Comparison of ENCODE assay signal across 14 cellular contexts in the genomic region with DNA sequence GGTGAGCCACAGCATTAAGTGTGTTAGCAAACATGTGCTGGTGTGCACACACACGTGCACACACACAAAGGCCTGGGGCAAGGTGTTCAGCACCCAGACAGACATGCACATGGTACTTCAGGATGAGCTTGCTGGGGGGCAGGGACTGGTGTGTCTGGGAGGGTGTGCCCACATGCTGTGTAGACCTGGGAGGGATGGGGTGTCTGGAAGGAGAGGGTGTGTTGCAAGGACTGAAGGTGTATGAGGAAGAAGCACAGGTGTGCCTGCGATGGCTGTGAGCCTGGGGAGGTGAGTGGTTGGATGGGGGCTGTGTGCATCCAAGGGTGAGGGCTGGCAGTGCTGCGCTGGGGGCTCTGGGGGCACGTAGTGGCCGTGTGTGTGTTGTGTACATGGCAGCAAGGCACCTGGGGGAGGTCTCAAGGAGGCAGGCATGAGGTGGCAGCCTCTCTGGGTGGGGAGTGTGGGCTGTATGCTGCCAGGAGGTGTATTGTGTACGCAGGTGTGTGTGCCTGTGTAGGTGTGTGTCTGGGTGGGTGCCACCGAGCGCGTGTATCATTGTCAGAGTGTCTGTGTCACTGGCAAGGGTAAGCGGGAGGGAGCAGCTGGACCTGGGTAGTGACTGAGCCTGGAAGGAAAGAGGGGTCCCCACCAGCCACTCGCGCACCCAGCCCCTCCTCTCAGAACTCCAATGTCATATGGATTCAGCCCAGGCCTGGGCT.
"Had no signal": no experiment of that assay in that cellular context is flagged by ENCODE, and none has a peak within 500 bp of the region (broad histone marks: within the 10 kb centered on the region; RNA-seq: fewer than 3 reads in every experiment).

No MANE protein-coding gene starts in this region.

- H3K36me3 Mint-ChIP-seq: activated naive CD4-positive, alpha-beta T cell treated with anti-CD3 and anti-CD28 coated beads, Interleukin-2, amount 50 U/mL, for 72 hours; memory B cell; natural killer cell treated with Interleukin-12 subunit alpha and Interleukin-12 subunit beta and Interleukin-15 and Interleukin-18, amount 100 ng/mL, for 72 hours had no signal

- H3K9me3 Mint-ChIP-seq: activated CD4-positive, alpha-beta T cell treated with anti-CD3 and anti-CD28 coated beads, Interleukin-2, amount 10 ng/mL, durations not matched to agents 24 days and 14 days; activated naive CD4-positive, alpha-beta T cell treated with anti-CD3 and anti-CD28 coated beads, Interleukin-2, amount 50 U/mL, for 72 hours; memory B cell; natural killer cell treated with Interleukin-12 subunit alpha and Interleukin-12 subunit beta and Interleukin-15 and Interleukin-18, amount 100 ng/mL, for 72 hours had no signal

- H3K79me2 ChIP-seq: parathyroid adenoma had no signal

- ATAC-seq: activated naive CD4-positive, alpha-beta T cell treated with anti-CD3 and anti-CD28 coated beads, Interleukin-2, amount 50 U/mL, for 72 hours; heart right ventricle; left lung; natural killer cell treated with Interleukin-12 subunit alpha and Interleukin-12 subunit beta and Interleukin-15 and Interleukin-18, amount 100 ng/mL, for 72 hours had no signal

- H3K4me3 Mint-ChIP-seq: activated CD4-positive, alpha-beta T cell treated with anti-CD3 and anti-CD28 coated beads, Interleukin-2, amount 10 ng/mL, durations not matched to agents 24 days and 14 days; memory B cell; natural killer cell treated with Interleukin-12 subunit alpha and Interleukin-12 subunit beta and Interleukin-15 and Interleukin-18, amount 100 ng/mL, for 72 hours had no signal

- H3K9me3 ChIP-seq: heart right ventricle, left lung, stomach, thoracic aorta had no signal

- H3K36me3 ChIP-seq: heart right ventricle, left lung, stomach, thoracic aorta had no signal

- H3K27ac ChIP-seq: heart right ventricle, left lung, parathyroid adenoma, stomach, thoracic aorta had no signal

- H3K27ac Mint-ChIP-seq: activated CD4-positive, alpha-beta T cell treated with anti-CD3 and anti-CD28 coated beads, Interleukin-2, amount 10 ng/mL, durations not matched to agents 24 days and 14 days; activated naive CD4-positive, alpha-beta T cell treated with anti-CD3 and anti-CD28 coated beads, Interleukin-2, amount 50 U/mL, for 72 hours; memory B cell; natural killer cell treated with Interleukin-12 subunit alpha and Interleukin-12 subunit beta and Interleukin-15 and Interleukin-18, amount 100 ng/mL, for 72 hours had no signal

- DNase-seq: activated CD4-positive, alpha-beta T cell treated with anti-CD3 and anti-CD28 coated beads, Interleukin-2, amount 10 ng/mL, durations not matched to agents 24 days and 14 days; activated T-cell treated with anti-CD3 and anti-CD28 coated beads for 4 hours; amygdala; heart right ventricle; retina; stomach had no signal

- H3K4me3 ChIP-seq: heart right ventricle, left lung, stomach, thoracic aorta had no signal

- FAIRE-seq: frontal cortex, keratinocyte had no signal

- H3K4me1 ChIP-seq: parathyroid adenoma had no signal

- H2AFZ ChIP-seq: parathyroid adenoma had no signal

- H3K9ac ChIP-seq: parathyroid adenoma had no signal
